In genomic region chr7:117051808-117052207, GRCh38 we compare ENCODE assay signal across 15 cellular contexts.
DNase-seq lines count a peak whose midpoint lies in the region; ATAC-seq, FAIRE-seq and TF ChIP-seq lines count a peak whose summit lies in the region.
"Had no signal": no experiment of that assay in that cellular context is flagged by ENCODE, and none has a peak within 500 bp of the region (broad histone marks: within the 10 kb centered on the region; RNA-seq: fewer than 3 reads in every experiment).

No MANE protein-coding gene starts in this region.

- H3K9me3 ChIP-seq in astrocyte (ENCODE audit: insufficient read depth, low read depth, low read length): no peaks in the 10 kb centered on the region

- H3K4me1 Mint-ChIP-seq in astrocyte (ENCODE audit: low read depth, unreplicated experiment): peaks cover 7% of the 10 kb centered on the region

- no peak overlapping the region for H3K27ac ChIP-seq in astrocyte (ENCODE audit: low read depth, low read length)

- no peak overlapping the region for H2AFZ ChIP-seq in astrocyte (ENCODE audit: low read depth, low read length)

- H3K79me2 ChIP-seq in astrocyte (ENCODE audit: insufficient read depth, low read length): peaks cover 77% of the 10 kb centered on the region

- H3K9ac ChIP-seq in astrocyte (ENCODE audit: low read length): no peak overlapping the region

- peaks cover 31% of the 10 kb centered on the region for H4K20me1 ChIP-seq in astrocyte (ENCODE audit: insufficient read depth, low read length)

- no peaks in the 10 kb centered on the region for H3K27me3 ChIP-seq in astrocyte (ENCODE audit: insufficient read depth, low read length)

- peaks cover 8% of the 10 kb centered on the region for H3K36me3 Mint-ChIP-seq in astrocyte (ENCODE audit: low read depth, unreplicated experiment)

- no peak for FAIRE-seq in astrocyte (lab: Jason Lieb, UNC)
- FAIRE-seq: H54 had no signal

- H3K9me3 Mint-ChIP-seq in astrocyte (ENCODE audit: unreplicated experiment): no peaks in the 10 kb centered on the region
- H3K9me3 Mint-ChIP-seq: CD8-positive, alpha-beta memory T cell had no signal

- H3K4me3 ChIP-seq in astrocyte (ENCODE audit: insufficient read depth, low read depth, low read length): no peak overlapping the region

- H3K36me3 ChIP-seq in astrocyte (ENCODE audit: insufficient read depth, low read length): no peaks in the 10 kb centered on the region

- peak; percentile 44 for DNase-seq in astrocyte (ENCODE audit: low read depth)
- peak; percentile 88 for DNase-seq in foreskin melanocyte
- peak; percentile 61 for DNase-seq in midbrain (lab: John Stamatoyannopoulos, UW)
- peak; percentile 79 for DNase-seq in superior temporal gyrus (ENCODE audit: extremely low spot score)
- no peak for DNase-seq in NCI-H146 (lab: John Stamatoyannopoulos, UW)
- DNase-seq: CD8-positive, alpha-beta memory T cell; KG1; NCI-H1092 treated with DMSO at 0.1 percent for 48 hours; NCI-H187; Right ventricle myocardium superior had no signal

- H3K4me2 ChIP-seq in astrocyte (ENCODE audit: low read length): peak overlapping the region; percentile 14

- H3K27me3 Mint-ChIP-seq in astrocyte (ENCODE audit: low read depth, unreplicated experiment): no peaks in the 10 kb centered on the region
- H3K27me3 Mint-ChIP-seq: B cell; CD8-positive, alpha-beta memory T cell had no signal

- no peak overlapping the region for H3K4me3 Mint-ChIP-seq in astrocyte (ENCODE audit: unreplicated experiment)
- H3K4me3 Mint-ChIP-seq: B cell; CD8-positive, alpha-beta memory T cell had no signal

- H3K4me1 ChIP-seq in astrocyte (ENCODE audit: insufficient read depth, low read length): peaks cover 2% of the 10 kb centered on the region

- TF ChIP-seq CTCF in astrocyte (IDR thresholded peaks at IDR 0.05; ENCODE audit: insufficient read depth, low read depth, low read length): no peak

- ATAC-seq in GM19035 (IDR thresholded peaks at IDR 0.05; ENCODE audit: unreplicated experiment) (no peak), GM18519 (IDR thresholded peaks at IDR 0.05; ENCODE audit: low FRiP score, unreplicated experiment) (no peak)
- ATAC-seq: Panc1 had no signal

- peak overlapping the region; percentile 4 for H3K27ac Mint-ChIP-seq in astrocyte (ENCODE audit: unreplicated experiment)
- H3K27ac Mint-ChIP-seq: B cell; CD8-positive, alpha-beta memory T cell had no signal
